In the genomic region with DNA sequence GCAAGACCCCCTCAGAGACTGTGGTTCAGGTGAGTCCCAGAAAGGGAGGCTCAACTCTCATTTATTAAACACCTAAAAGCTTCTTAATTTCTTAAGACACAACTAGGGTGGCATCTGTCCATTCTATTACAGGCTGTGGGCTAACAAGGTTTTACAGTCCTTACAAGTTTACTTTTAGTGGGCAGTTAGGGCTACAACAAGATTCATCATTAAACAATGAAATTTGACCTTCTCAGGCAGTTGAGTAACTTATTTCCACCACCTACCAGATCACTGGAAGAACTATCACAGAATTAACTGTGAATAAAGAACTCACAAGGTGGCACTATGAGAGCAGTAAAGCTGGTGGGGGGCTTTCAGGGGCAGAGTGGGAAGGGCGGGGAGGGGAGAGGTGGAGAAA, we compare ENCODE assay signal across 19 cellular contexts.
A peak's percentile ranks its signal among the peaks of the same experiment; 100 is the strongest.
DNase-seq lines count a peak whose midpoint lies in the region; ATAC-seq, FAIRE-seq and TF ChIP-seq lines count a peak whose summit lies in the region.
"Had no signal": no experiment of that assay in that cellular context is flagged by ENCODE, and none has a peak within 500 bp of the region (broad histone marks: within the 10 kb centered on the region; RNA-seq: fewer than 3 reads in every experiment).

No MANE protein-coding gene starts in this region.

- H3K79me2 ChIP-seq in HepG2 (ENCODE audit: insufficient read depth, low read length) = peaks cover 2% of the 10 kb centered on the region
- H3K79me2 ChIP-seq in neural progenitor cell (ENCODE audit: low read depth) = no peaks in the 10 kb centered on the region

- H3K4me1 Mint-ChIP-seq in neural progenitor cell = no peaks in the 10 kb centered on the region
- H3K4me1 Mint-ChIP-seq in glutamatergic neuron (ENCODE audit: low read depth, unreplicated experiment) = no peaks in the 10 kb centered on the region
- H3K4me1 Mint-ChIP-seq: CD4-positive, alpha-beta memory T cell had no signal

- no peak overlapping the region for H3K27ac Mint-ChIP-seq in neural progenitor cell
- H3K27ac Mint-ChIP-seq in glutamatergic neuron (ENCODE audit: unreplicated experiment) = no peak overlapping the region
- H3K27ac Mint-ChIP-seq: CD4-positive, alpha-beta memory T cell; GM23338 had no signal

- in situ Hi-C loops in HepG2 (cut with HindIII; ENCODE audit: extremely low pct_ligation_motif_present, low pct_unique_long_range_greater_than_20kb) = no loop called here

- H3K36me3 Mint-ChIP-seq in neural progenitor cell = no peaks in the 10 kb centered on the region
- H3K36me3 Mint-ChIP-seq in glutamatergic neuron (ENCODE audit: unreplicated experiment) = no peaks in the 10 kb centered on the region

- no peak for ATAC-seq in HepG2
- ATAC-seq: GM23338, K562 had no signal

- no peak overlapping the region for H3K4me2 ChIP-seq in HepG2 (ENCODE audit: low read depth, low read length)
- no peak overlapping the region for H3K4me2 ChIP-seq in neural progenitor cell
- H3K4me2 ChIP-seq: GM23338 had no signal

- H3K27me3 ChIP-seq in liver (ENCODE audit: control insufficient read depth in 4 of 4, insufficient read depth in 4 of 4, low read length in 3 of 4) = no peaks in the 10 kb centered on the region
- H3K27me3 ChIP-seq in HepG2 (ENCODE audit: control insufficient read depth in 1 of 2, insufficient read depth in 2 of 2, low read length in 2 of 2) = no peaks in the 10 kb centered on the region
- no peaks in the 10 kb centered on the region for H3K27me3 ChIP-seq in neural progenitor cell

- H3K4me3 Mint-ChIP-seq in neural progenitor cell (no peak overlapping the region), glutamatergic neuron (ENCODE audit: unreplicated experiment) (no peak overlapping the region)
- H3K4me3 Mint-ChIP-seq: CD4-positive, alpha-beta memory T cell; GM23338 had no signal

- 80% methylated on average over 1 of the region's 1 CpG for WGBS in liver
- WGBS in HepG2 (ENCODE audit: low lambda C conversion rate) = 94% methylated on average over 1 of the region's 1 CpG

- no peaks in the 10 kb centered on the region for H3K9me3 Mint-ChIP-seq in neural progenitor cell
- no peaks in the 10 kb centered on the region for H3K9me3 Mint-ChIP-seq in glutamatergic neuron (ENCODE audit: unreplicated experiment)
- H3K9me3 Mint-ChIP-seq: CD4-positive, alpha-beta memory T cell; GM23338 had no signal

- no peak for TF ChIP-seq POLR2A in HepG2 (IDR thresholded peaks at IDR 0.05; ENCODE audit: insufficient read depth in 1 of 2, low read depth in 2 of 2, low read length in 2 of 2)

- FAIRE-seq in HepG2 (lab: Jason Lieb, UNC) = no peak
- FAIRE-seq in kidney (lab: Jason Lieb, UNC) = no peak
- FAIRE-seq: A204.1, K562 had no signal

- intact Hi-C loops in HepG2 (cut with micrococcal nuclease; ENCODE audit: unreplicated experiment) (no loop called here), kidney (cut with DNase I) (no loop called here)

- H3K27me3 Mint-ChIP-seq in neural progenitor cell (ENCODE audit: insufficient read depth, low read depth) = peaks cover 2% of the 10 kb centered on the region
- H3K27me3 Mint-ChIP-seq in glutamatergic neuron (ENCODE audit: unreplicated experiment) = peaks cover 2% of the 10 kb centered on the region

- H3K4me1 ChIP-seq in liver (ENCODE audit: control insufficient read depth in 4 of 4, insufficient read depth in 4 of 4, low read length in 3 of 4) (peaks cover 4 to 53% (median 45%) of the 10 kb centered on the region in 4 donors), HepG2 (ENCODE audit: insufficient read depth, low read length) (peaks cover 53% of the 10 kb centered on the region), kidney (ENCODE audit: control insufficient read depth in 1 of 2, insufficient read depth in 1 of 2, low read depth in 1 of 2, low read length in 2 of 2) (peaks cover 5 to 11% of the 10 kb centered on the region in 2 donors), neural progenitor cell (no peaks in the 10 kb centered on the region)

- no TSS peak for BruUV-seq in HepG2 (replicated peaks; lab: Mats Ljungman, UMichigan)

- H2AFZ ChIP-seq in HepG2 (ENCODE audit: low read length) (no peak overlapping the region), neural progenitor cell (replicated peaks) (no peak overlapping the region)
- H2AFZ ChIP-seq: GM23338 had no signal

- H3K9me3 ChIP-seq in liver (ENCODE audit: control insufficient read depth in 4 of 4, low read length in 3 of 4) (no peaks in the 10 kb centered on the region), HepG2 (ENCODE audit: low read length) (no peaks in the 10 kb centered on the region), kidney (ENCODE audit: control insufficient read depth in 1 of 2, low read length in 2 of 2) (no peaks in the 10 kb centered on the region), neural progenitor cell (ENCODE audit: low read depth) (no peaks in the 10 kb centered on the region)

- peaks cover 0 to 7% (median 2%) of the 10 kb centered on the region in 4 donors for H3K36me3 ChIP-seq in liver (ENCODE audit: control insufficient read depth in 4 of 4, insufficient read depth in 3 of 4, low read depth in 1 of 4, low read length in 3 of 4)
- peaks cover 7 to 28% of the 10 kb centered on the region in 2 experiments for H3K36me3 ChIP-seq in HepG2 (replicated peaks in 1 of 2; ENCODE audit: control insufficient read depth in 1 of 2, insufficient read depth in 2 of 2, low read length in 2 of 2)
- no peaks in the 10 kb centered on the region for H3K36me3 ChIP-seq in kidney (ENCODE audit: control insufficient read depth in 1 of 2, insufficient read depth in 2 of 2, low read length in 2 of 2)
- no peaks in the 10 kb centered on the region for H3K36me3 ChIP-seq in neural progenitor cell

- CTCF ChIA-PET in HepG2 (lab: Yijun Ruan, JAX; ENCODE audit: low intra/inter-chr PET ratio, low total read pairs) = no interaction called here

- H4K20me1 ChIP-seq in HepG2 (ENCODE audit: insufficient read depth, low read length) (0 out of 2 replicates have a peak, but pooled peaks cover 2% of the 10 kb centered on the region), neural progenitor cell (ENCODE audit: low read depth) (no peaks in the 10 kb centered on the region)

- POLR2A ChIA-PET in HepG2 (lab: Yijun Ruan, JAX) = no interaction called here

- H3K27ac ChIP-seq in liver (ENCODE audit: low read depth in 1 of 2, low read length in 2 of 2) = peak overlapping the region; percentile 94 to 95
- no peak overlapping the region for H3K27ac ChIP-seq in HepG2 (ENCODE audit: extremely low read length, insufficient read depth, low read length)
- H3K27ac ChIP-seq in kidney (ENCODE audit: low read depth in 2 of 2, low read length in 2 of 2) = peak overlapping the region; percentile 52 to 61
- H3K27ac ChIP-seq in neural progenitor cell = no peak overlapping the region

- TF ChIP-seq RAD21 in liver (IDR thresholded peaks at IDR 0.05) (peak in 1 of 2 donors; percentile 26), HepG2 (CRISPR knock-in tag; IDR thresholded peaks at IDR 0.05) (no peak)

- DNase-seq in HepG2 (ENCODE audit: low spot score) = no peak
- no peak for DNase-seq in kidney
- peak; percentile 6 for DNase-seq in neural progenitor cell (ENCODE audit: low spot score)
- DNase-seq in SW 1271 (lab: John Stamatoyannopoulos, UW) = no peak
- DNase-seq in glutamatergic neuron = no peak
- no peak for DNase-seq in mesenteric fat pad (ENCODE audit: low spot score)
- DNase-seq: CD4-positive, alpha-beta memory T cell; DMS153; GDM1; NCI-H1105 treated with DMSO at 0.1 percent for 48 hours; NCI-H187 treated with DMSO at 0.1 percent for 48 hours; NCI-H226; NCI-H524; RPMI8226; SHP77 treated with DMSO at 0.1 percent for 48 hours had no signal

- peak overlapping the region in 1 of 2 donors; percentile 94 for H3K9ac ChIP-seq in liver (ENCODE audit: low read depth in 1 of 2, low read length in 2 of 2)
- H3K9ac ChIP-seq in HepG2 (ENCODE audit: insufficient read depth, low read depth, low read length) = no peak overlapping the region
- H3K9ac ChIP-seq in kidney (ENCODE audit: low read length in 2 of 2) = peak overlapping the region in 1 of 2 donors; percentile 10
- H3K9ac ChIP-seq in neural progenitor cell = no peak overlapping the region

- H3K4me3 ChIP-seq in liver (ENCODE audit: low read depth in 1 of 3, low read length in 3 of 3) (peak overlapping the region in 2 of 3 donors; percentile 50 to 69), HepG2 (replicated peaks in 1 of 3; ENCODE audit: insufficient read depth in 1 of 3, low read depth in 2 of 3, low read length in 3 of 3) (no peak overlapping the region), kidney (ENCODE audit: low read length in 2 of 2) (peak overlapping the region; percentile 52 to 61), neural progenitor cell (no peak overlapping the region)
- H3K4me3 ChIP-seq: GM23338, K562 had no signal

- TF ChIP-seq EP300 in HepG2 (IDR thresholded peaks at IDR 0.05; ENCODE audit: low read depth in 2 of 2, low read length in 2 of 2) (no peak), HepG2 (CRISPR knock-in tag; IDR thresholded peaks at IDR 0.05; ENCODE audit: borderline replicate concordance) (no peak)

- no peak for TF ChIP-seq CTCF in liver (IDR thresholded peaks at IDR 0.05; ENCODE audit: low read depth, low read length, missing input control)
- no peak for TF ChIP-seq CTCF in HepG2 (CRISPR knock-in tag; IDR thresholded peaks at IDR 0.05)
- peak; percentile 8 for TF ChIP-seq CTCF in kidney (IDR thresholded peaks at IDR 0.05; ENCODE audit: borderline replicate concordance, extremely low read depth, insufficient read depth)
- TF ChIP-seq CTCF in neural progenitor cell (IDR thresholded peaks at IDR 0.05) = no peak
- TF ChIP-seq CTCF in glutamatergic neuron (IDR thresholded peaks at IDR 0.05; ENCODE audit: partially characterized antibody, unreplicated experiment) = no peak

- H3F3A ChIP-seq in neural progenitor cell (ENCODE audit: low read depth) = no peaks in the 10 kb centered on the region

TF ChIP-seq in liver, 16 proteins besides CTCF, POLR2A, EP300 and RAD21:
- TF ChIP-seq HNF4A (conservative IDR thresholded peaks at IDR 0.05) (peak in 1 of 2 donors; percentile 48), TAF1 (conservative IDR thresholded peaks at IDR 0.05) (no peak)

TF ChIP-seq in HepG2, 621 proteins besides CTCF, POLR2A, EP300 and RAD21 (continues in another document):
- TF ChIP-seq, protein P1, sequence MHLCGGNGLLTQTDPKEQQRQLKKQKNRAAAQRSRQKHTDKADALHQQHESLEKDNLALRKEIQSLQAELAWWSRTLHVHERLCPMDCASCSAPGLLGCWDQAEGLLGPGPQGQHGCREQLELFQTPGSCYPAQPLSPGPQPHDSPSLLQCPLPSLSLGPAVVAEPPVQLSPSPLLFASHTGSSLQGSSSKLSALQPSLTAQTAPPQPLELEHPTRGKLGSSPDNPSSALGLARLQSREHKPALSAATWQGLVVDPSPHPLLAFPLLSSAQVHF (CRISPR knock-in tag; IDR thresholded peaks at IDR 0.05) = no peak
- TF ChIP-seq DR1 (CRISPR knock-in tag; IDR thresholded peaks at IDR 0.05) (no peak), MEIS2 (CRISPR knock-in tag; IDR thresholded peaks at IDR 0.05) (no peak), ZNF660 (CRISPR knock-in tag; IDR thresholded peaks at IDR 0.05; ENCODE audit: borderline replicate concordance, low read depth) (no peak), IRX3 (CRISPR knock-in tag; IDR thresholded peaks at IDR 0.05; ENCODE audit: borderline replicate concordance, low read depth) (no peak), THAP11 (CRISPR knock-in tag; IDR thresholded peaks at IDR 0.05) (no peak), ZC3H13 (CRISPR knock-in tag; IDR thresholded peaks at IDR 0.05) (no peak)

Comparison
In these comparisons a context has a peak if more than half of its experiments do, and no peak if none do; other contexts are left out.
1. H3K27ac ChIP-seq: peak in liver (2 of 2) and kidney (2 of 2); none in HepG2 (single experiment) and neural progenitor cell (single experiment).
2. H3K4me3 ChIP-seq: peak in liver (2 of 3) and kidney (2 of 2); none in HepG2 (0 of 3) and neural progenitor cell (single experiment).